18 cellular contexts compared by ENCODE assay signal in genomic region chr7:138116156-138116555, GRCh38. TPM values are rescaled to one million over a fixed set of nuclear protein-coding genes. Genes with fewer than 3 reads are reported as not detected.
A peak's percentile ranks its signal among the peaks of the same experiment; 100 is the strongest.
DNase-seq lines count a peak whose midpoint lies in the region; ATAC-seq, FAIRE-seq and TF ChIP-seq lines count a peak whose summit lies in the region.
"Had no signal": no experiment of that assay in that cellular context is flagged by ENCODE, and none has a peak within 500 bp of the region (broad histone marks: within the 10 kb centered on the region; RNA-seq: fewer than 3 reads in every experiment).

No MANE protein-coding gene starts in this region.

- no peak for TF ChIP-seq CTCF in mucosa of descending colon (IDR thresholded peaks at IDR 0.05)

- ATAC-seq in mucosa of descending colon: no peak
- no peak for ATAC-seq in GM21447 (IDR thresholded peaks at IDR 0.05; ENCODE audit: unreplicated experiment)
- ATAC-seq: effector memory CD8-positive, alpha-beta T cell; heart right ventricle; stimulated activated memory B cell treated with anti-CD40 and anti-IgM and Interleukin-4, amounts not matched to agents 10 μg/mL and 1 μg/mL and 100 μg/mL, for 72 hours; T-cell had no signal

- no peak for TF ChIP-seq POLR2A in GM12891 (IDR thresholded peaks at IDR 0.05; ENCODE audit: low read depth, low read length)

- H3K4me3 ChIP-seq in mucosa of descending colon: no peak overlapping the region
- H3K4me3 ChIP-seq: BLaER1, heart right ventricle had no signal

- H3K36me3 ChIP-seq in mucosa of descending colon (ENCODE audit: low read depth): no peaks in the 10 kb centered on the region
- H3K36me3 ChIP-seq: BLaER1, heart right ventricle had no signal

- no peaks in the 10 kb centered on the region for H3K4me1 ChIP-seq in mucosa of descending colon (ENCODE audit: low read depth)
- H3K4me1 ChIP-seq: BLaER1, heart right ventricle had no signal

- DNase-seq in CD1c-positive myeloid dendritic cell (ENCODE audit: extremely low spot score): peak; percentile 4
- peak; percentile 92 for DNase-seq in HT1080 (ENCODE audit: low read depth)
- peak; percentile 88 for DNase-seq in astrocyte of the hippocampus (ENCODE audit: low read depth, low spot score)
- DNase-seq in kidney glomerular epithelial cell (lab: John Stamatoyannopoulos, UW): peak; percentile 82
- DNase-seq in mucosa of descending colon: no peak
- DNase-seq in GM12891 (ENCODE audit: insufficient read length, low spot score): no peak
- DNase-seq in DMS153 (lab: John Stamatoyannopoulos, UW): no peak
- DNase-seq: aorta; effector memory CD8-positive, alpha-beta T cell; heart right ventricle; NCI-H2171; stimulated activated CD4-positive, alpha-beta T cell treated with anti-CD3 and anti-CD28 coated beads, Interleukin-4, amount 100 ng/mL, for 1 hour; T-cell had no signal

- no peaks in the 10 kb centered on the region for H3K9me3 ChIP-seq in mucosa of descending colon
- H3K9me3 ChIP-seq: BLaER1, heart right ventricle had no signal

- intact Hi-C loops in mucosa of descending colon (cut with DNase I, micrococcal nuclease): no loop called here

- FAIRE-seq in GM12891 (lab: Jason Lieb, UNC): no peak

TF ChIP-seq in GM12891, 5 proteins besides CTCF, POLR2A, EP300 and RAD21:
- TF ChIP-seq PAX5 (IDR thresholded peaks at IDR 0.05; ENCODE audit: insufficient read depth, low read length, severe bottlenecking) (no peak), POLR2AphosphoS5 (IDR thresholded peaks at IDR 0.05; ENCODE audit: low read depth, low read length) (no peak), SPI1 (IDR thresholded peaks at IDR 0.05; ENCODE audit: low read depth, low read length) (no peak), POU2F2 (IDR thresholded peaks at IDR 0.05; ENCODE audit: low read depth, low read length) (no peak), TAF1 (IDR thresholded peaks at IDR 0.05; ENCODE audit: low read depth, low read length) (no peak)

RNA-seq across cellular contexts. Expression of gene AKR1D1, which starts 39.9 kb away (rescaled TPM):
- total RNA-seq in HT1080 (2014; rRNA removed; shearing (Covaris generic)): not detected in 2 replicates
- not detected in 2 replicates for polyA plus RNA-seq in HT1080 (2015; cell fraction: cytosol; rRNA removed)
- polyA plus RNA-seq in HT1080 (2015; cell fraction: nucleus; rRNA removed): not detected in 2 replicates
- total RNA-seq in mucosa of descending colon: not detected
- not detected for polyA plus RNA-seq in GM12891 (2012; ENCODE audit: low read depth, missing spikeins)
- total RNA-seq: activated T-helper 1 cell treated with anti-CD3 and anti-CD28 coated beads, Interleukin-12 subunit alpha, Interleukin-12 subunit beta, Interleukin-2, Interleukin-4 antibody, amounts not matched to agents 30 ng/mL and 10 ng/mL and 1 ng/mL, durations not matched to agents 14 hours and 24 hours and 36 hours; aorta; heart right ventricle; mesothelial cell of epicardium had no signal
- polyA plus RNA-seq: aorta, heart right ventricle had no signal

Comparison
In these comparisons a context has a peak if more than half of its experiments do, and no peak if none do; other contexts are left out.
1. DNase-seq: peak in CD1c-positive myeloid dendritic cell (single experiment), HT1080 (single experiment), astrocyte of the hippocampus (single experiment) and kidney glomerular epithelial cell (single experiment); none in mucosa of descending colon (0 of 3), GM12891 (single experiment) and DMS153 (single experiment).